10 cellular contexts compared by ENCODE assay signal in genomic region chr11:10490032-10490397, GRCh38. TPM values are rescaled to one million over a fixed set of nuclear protein-coding genes. Genes with fewer than 3 reads are reported as not detected.
DNase-seq lines count a peak whose midpoint lies in the region; ATAC-seq, FAIRE-seq and TF ChIP-seq lines count a peak whose summit lies in the region.
"Had no signal": no experiment of that assay in that cellular context is flagged by ENCODE, and none has a peak within 500 bp of the region (broad histone marks: within the 10 kb centered on the region; RNA-seq: fewer than 3 reads in every experiment).

No MANE protein-coding gene starts in this region.

- peak; percentile 55 for FAIRE-seq in GM19239 (lab: Jason Lieb, UNC)
- FAIRE-seq in small intestine (lab: Jason Lieb, UNC) = no peak

- H3K4me1 ChIP-seq in foreskin keratinocyte = peaks cover 24% of the 10 kb centered on the region
- peaks cover 0 to 4% of the 10 kb centered on the region in 2 donors for H3K4me1 ChIP-seq in small intestine (ENCODE audit: control insufficient read depth in 2 of 2, insufficient read depth in 1 of 2, low read depth in 1 of 2, low read length in 1 of 2)

- H3K4me3 ChIP-seq in small intestine (ENCODE audit: low read depth in 1 of 2, low read length in 2 of 2) = no peak overlapping the region

- TF ChIP-seq CTCF in activated CD8-positive, alpha-beta T cell treated with anti-CD3 and anti-CD28 coated beads for 36 hours (IDR thresholded peaks at IDR 0.05) = no peak
- TF ChIP-seq CTCF in foreskin keratinocyte (conservative IDR thresholded peaks at IDR 0.05) = no peak
- no peak for TF ChIP-seq CTCF in CD4-positive, alpha-beta T cell (IDR thresholded peaks at IDR 0.05)

- H3K4me1 Mint-ChIP-seq in activated CD8-positive, alpha-beta T cell treated with anti-CD3 and anti-CD28 coated beads for 36 hours (ENCODE audit: low read depth) = peaks cover 24% of the 10 kb centered on the region
- H3K4me1 Mint-ChIP-seq in CD4-positive, alpha-beta T cell (ENCODE audit: low read depth) = peaks cover 8% of the 10 kb centered on the region

- H3K27ac ChIP-seq in foreskin keratinocyte (peak overlapping the region; percentile 95), small intestine (ENCODE audit: low read depth in 1 of 2, low read length in 1 of 2) (peak overlapping the region; percentile 53 to 68)
- no peak overlapping the region for H3K27ac ChIP-seq in CD4-positive, alpha-beta T cell (ENCODE audit: low read depth, low read length)

- peak overlapping the region; percentile 73 for H3K27ac Mint-ChIP-seq in activated CD8-positive, alpha-beta T cell treated with anti-CD3 and anti-CD28 coated beads for 36 hours
- H3K27ac Mint-ChIP-seq in CD4-positive, alpha-beta T cell = no peak overlapping the region

- H3K27me3 ChIP-seq in foreskin keratinocyte = no peaks in the 10 kb centered on the region
- no peaks in the 10 kb centered on the region for H3K27me3 ChIP-seq in small intestine (ENCODE audit: control insufficient read depth in 2 of 2, insufficient read depth in 2 of 2, low read length in 2 of 2)
- H3K27me3 ChIP-seq in CD4-positive, alpha-beta T cell (ENCODE audit: control insufficient read depth, insufficient read depth, low read length) = no peaks in the 10 kb centered on the region

- ATAC-seq in activated CD8-positive, alpha-beta T cell treated with anti-CD3 and anti-CD28 coated beads for 36 hours = peak; percentile 61
- ATAC-seq in foreskin keratinocyte (no peak), GM18861 (IDR thresholded peaks at IDR 0.05; ENCODE audit: unreplicated experiment) (no peak)
- ATAC-seq in CD4-positive, alpha-beta T cell (ENCODE audit: poor library complexity) = no peak

- DNase-seq in GM19239 (ENCODE audit: insufficient read length, low spot score) (no peak), foreskin keratinocyte (no peak), small intestine (no peak), NCI-H1092 treated with DMSO at 0.1 percent for 48 hours (lab: John Stamatoyannopoulos, UW) (no peak), NOMO-1 treated with DMSO at 0.1 percent for 48 hours (lab: John Stamatoyannopoulos, UW; ENCODE audit: unreplicated experiment) (no peak)
- DNase-seq in activated CD8-positive, alpha-beta T cell treated with anti-CD3 and anti-CD28 coated beads for 36 hours = peak; percentile 32
- DNase-seq in CD4-positive, alpha-beta T cell = no peak
- DNase-seq: DMS79 treated with DMSO at 0.1 percent for 48 hours, NCI-H510A had no signal

- WGBS in small intestine, 3 donors = 86 to 90% (median 88%) methylated on average over 5 of the region's 5 CpGs

- peaks cover 29% of the 10 kb centered on the region for H3K36me3 Mint-ChIP-seq in activated CD8-positive, alpha-beta T cell treated with anti-CD3 and anti-CD28 coated beads for 36 hours (ENCODE audit: low read depth)
- H3K36me3 Mint-ChIP-seq in CD4-positive, alpha-beta T cell (ENCODE audit: low read depth) = peaks cover 94% of the 10 kb centered on the region

- no peak overlapping the region for H3K4me3 Mint-ChIP-seq in activated CD8-positive, alpha-beta T cell treated with anti-CD3 and anti-CD28 coated beads for 36 hours
- no peak overlapping the region for H3K4me3 Mint-ChIP-seq in CD4-positive, alpha-beta T cell

- CTCF ChIA-PET in activated CD8-positive, alpha-beta T cell treated with anti-CD3 and anti-CD28 coated beads for 36 hours (lab: Charles Lee) = interaction anchor here (1.1 kb wide), 2 partner anchors 26 to 39 kb away, joined by 3 read pairs; no protein-coding TSS in a partner anchor
- CTCF ChIA-PET in CD4-positive, alpha-beta T cell (lab: Charles Lee) = interaction anchor here (2.6 kb wide), 1 partner anchor 51 kb away, joined by 6 read pairs; the partner anchor contains the start of gene RNF141

- H3K27me3 Mint-ChIP-seq in activated CD8-positive, alpha-beta T cell treated with anti-CD3 and anti-CD28 coated beads for 36 hours = no peaks in the 10 kb centered on the region
- H3K27me3 Mint-ChIP-seq in CD4-positive, alpha-beta T cell = no peaks in the 10 kb centered on the region

- POLR2A ChIA-PET in activated CD8-positive, alpha-beta T cell treated with anti-CD3 and anti-CD28 coated beads for 36 hours (lab: Charles Lee) = no interaction called here
- POLR2A ChIA-PET in CD4-positive, alpha-beta T cell (lab: Charles Lee) = no interaction called here

- H3K36me3 ChIP-seq in small intestine (ENCODE audit: control insufficient read depth in 2 of 2, insufficient read depth in 2 of 2, low read length in 2 of 2) = peaks cover 0 to 3% of the 10 kb centered on the region in 2 donors

- H3K9me3 Mint-ChIP-seq in activated CD8-positive, alpha-beta T cell treated with anti-CD3 and anti-CD28 coated beads for 36 hours = no peaks in the 10 kb centered on the region
- H3K9me3 Mint-ChIP-seq in CD4-positive, alpha-beta T cell = no peaks in the 10 kb centered on the region

- intact Hi-C loops in activated CD8-positive, alpha-beta T cell treated with anti-CD3 and anti-CD28 coated beads for 36 hours (cut with micrococcal nuclease) = no loop called here
- intact Hi-C loops in CD4-positive, alpha-beta T cell (cut with DNase I, micrococcal nuclease) = no loop called here

- H3K9me3 ChIP-seq in small intestine (ENCODE audit: control insufficient read depth, low read depth) = no peaks in the 10 kb centered on the region
- no peaks in the 10 kb centered on the region for H3K9me3 ChIP-seq in CD4-positive, alpha-beta T cell (ENCODE audit: control insufficient read depth, low read length)

RNA-seq across cellular contexts. Expression of gene AMPD3, which starts 35.0 kb away (rescaled TPM):
- 10 to 100 TPM; 31.1 to 34.2 TPM for total RNA-seq in activated CD8-positive, alpha-beta T cell treated with anti-CD3 and anti-CD28 coated beads for 36 hours
- 7.6 and 8.8 TPM in 2 replicates for total RNA-seq in foreskin keratinocyte
- polyA plus RNA-seq in foreskin keratinocyte (3.4 and 3.6 TPM in 2 replicates), small intestine (1 to 10 TPM; 2.7 to 5.1 (median 4.0) TPM)
- total RNA-seq in CD4-positive, alpha-beta T cell = 10 to 100 TPM; 13.2 to 14.1 TPM

RNA-seq across cellular contexts. Expression of gene RNF141, which starts 51.0 kb away (rescaled TPM):
- 10 to 100 TPM; 19.4 to 20.8 TPM for total RNA-seq in activated CD8-positive, alpha-beta T cell treated with anti-CD3 and anti-CD28 coated beads for 36 hours
- total RNA-seq in foreskin keratinocyte = 27.8 and 29.4 TPM in 2 replicates
- polyA plus RNA-seq in foreskin keratinocyte (19.6 and 24.8 TPM in 2 replicates), small intestine (10 to 100 TPM; 13.2 to 20.8 (median 19.2) TPM)
- 10 to 100 TPM; 18.0 to 19.0 TPM for total RNA-seq in CD4-positive, alpha-beta T cell
